21 cellular contexts compared by ENCODE assay signal in genomic region chr19:45005787-45006186, GRCh38. TPM values are rescaled to one million over a fixed set of nuclear protein-coding genes. Genes with fewer than 3 reads are reported as not detected.
DNase-seq lines count a peak whose midpoint lies in the region; ATAC-seq and TF ChIP-seq lines count a peak whose summit lies in the region.
"Had no signal": no experiment of that assay in that cellular context is flagged by ENCODE, and none has a peak within 500 bp of the region (broad histone marks: within the 10 kb centered on the region; RNA-seq: fewer than 3 reads in every experiment).

No MANE protein-coding gene starts in this region.

- H3F3A ChIP-seq in OCI-LY1 (ENCODE audit: insufficient read depth, low read length): no peaks in the 10 kb centered on the region

- peaks cover 18% of the 10 kb centered on the region for H3K4me1 Mint-ChIP-seq in central memory CD8-positive, alpha-beta T cell

- H3K36me3 Mint-ChIP-seq in central memory CD8-positive, alpha-beta T cell (ENCODE audit: insufficient read depth): peaks cover 60% of the 10 kb centered on the region

- 45 to 59% (median 51%) methylated on average over 9 of the region's 9 CpGs for WGBS in stomach, 5 donors
- WGBS in right lobe of liver (ENCODE audit: insufficient coverage, low coverage, low lambda C conversion rate, missing lambda C conversion rate): 88% methylated on average over 6 of the region's 9 CpGs
- WGBS in aorta, 2 donors: 89 to 92% methylated on average over 9 of the region's 9 CpGs

- ATAC-seq in central memory CD8-positive, alpha-beta T cell (replicated peaks; ENCODE audit: extremely low read depth, poor library complexity, severe bottlenecking): no peak
- no peak for ATAC-seq in right lobe of liver
- ATAC-seq in aorta (ENCODE audit: low FRiP score): no peak
- ATAC-seq: GM12878 had no signal

- H3K9me3 Mint-ChIP-seq in central memory CD8-positive, alpha-beta T cell: no peaks in the 10 kb centered on the region
- H3K9me3 Mint-ChIP-seq: H9, IgD-negative memory B cell had no signal

- H3K27ac ChIP-seq in OCI-LY1 (ENCODE audit: low read depth, low read length, poor library complexity, severe bottlenecking) (peak overlapping the region; percentile 75), muscle layer of duodenum (ENCODE audit: low read length) (peak overlapping the region; percentile 23), stomach (peak overlapping the region; percentile 43 to 81 (median 54)), right lobe of liver (no peak overlapping the region), aorta (ENCODE audit: low read depth in 1 of 2, low read length in 2 of 2) (no peak overlapping the region)
- H3K27ac ChIP-seq: SJCRH30 had no signal

- H4K20me1 ChIP-seq in OCI-LY1 (ENCODE audit: insufficient read depth, low read length): no peaks in the 10 kb centered on the region

- H3K9me3 ChIP-seq in OCI-LY1 (ENCODE audit: low read length): no peaks in the 10 kb centered on the region
- H3K9me3 ChIP-seq in muscle layer of duodenum (ENCODE audit: control insufficient read depth in 1 of 2, low read length in 2 of 2): no peaks in the 10 kb centered on the region
- no peaks in the 10 kb centered on the region for H3K9me3 ChIP-seq in stomach
- H3K9me3 ChIP-seq in right lobe of liver: no peaks in the 10 kb centered on the region
- H3K9me3 ChIP-seq in aorta (ENCODE audit: control insufficient read depth, low read length): no peaks in the 10 kb centered on the region
- H3K9me3 ChIP-seq: SJCRH30 had no signal

- no peaks in the 10 kb centered on the region for H3K27me3 Mint-ChIP-seq in central memory CD8-positive, alpha-beta T cell
- H3K27me3 Mint-ChIP-seq: IgD-negative memory B cell had no signal

- H3K4me3 ChIP-seq in OCI-LY1 (ENCODE audit: low read depth, low read length, poor library complexity, severe bottlenecking): no peak overlapping the region
- H3K4me3 ChIP-seq in muscle layer of duodenum (ENCODE audit: low read depth in 1 of 2, low read length in 2 of 2): no peak overlapping the region
- no peak overlapping the region for H3K4me3 ChIP-seq in stomach
- no peak overlapping the region for H3K4me3 ChIP-seq in right lobe of liver
- H3K4me3 ChIP-seq in aorta (ENCODE audit: low read length in 2 of 2): no peak overlapping the region
- H3K4me3 ChIP-seq: GM12878, SJCRH30 had no signal

- TF ChIP-seq POLR2A in stomach (IDR thresholded peaks at IDR 0.05) (no peak), right lobe of liver (IDR thresholded peaks at IDR 0.05) (no peak)

- no peak for DNase-seq in central memory CD8-positive, alpha-beta T cell (ENCODE audit: low spot score in 2 of 2)
- DNase-seq in stomach (peak; percentile 79), right lobe of liver (no peak), aorta (no peak)
- no peak for DNase-seq in activated CD4-positive, alpha-beta T cell treated with anti-CD3 and anti-CD28 coated beads for 48 hours
- DNase-seq: DMS 273 treated with DMSO at 0.1 percent for 48 hours, H9, NCI-H1417 treated with DMSO at 0.1 percent for 48 hours, NCI-H2029, NCI-H2171 treated with DMSO at 0.1 percent for 48 hours, NCI-H510A, SJCRH30 had no signal

- peak overlapping the region; percentile 23 for H3K4me3 Mint-ChIP-seq in central memory CD8-positive, alpha-beta T cell
- H3K4me3 Mint-ChIP-seq: H9 had no signal

- no peak for TF ChIP-seq EP300 in stomach (IDR thresholded peaks at IDR 0.05)

- no peak for TF ChIP-seq CTCF in OCI-LY1 (IDR thresholded peaks at IDR 0.05; ENCODE audit: low read length)
- no peak for TF ChIP-seq CTCF in stomach (IDR thresholded peaks at IDR 0.05)
- TF ChIP-seq CTCF in right lobe of liver (IDR thresholded peaks at IDR 0.05): no peak

- H3K9ac ChIP-seq in OCI-LY1 (ENCODE audit: low read length): no peak overlapping the region

- intact Hi-C loops in stomach (cut with DNase I; ENCODE audit: low total_unique reads): no loop called here
- intact Hi-C loops in right lobe of liver (cut with DNase I): no loop called here
- intact Hi-C loops in aorta (cut with DNase I): no loop called here

- peak overlapping the region; percentile 88 for H3K27ac Mint-ChIP-seq in central memory CD8-positive, alpha-beta T cell (ENCODE audit: low read depth)

- H3K79me2 ChIP-seq in OCI-LY1 (ENCODE audit: insufficient read depth, low read length): no peaks in the 10 kb centered on the region

- H3K4me1 ChIP-seq in OCI-LY1 (ENCODE audit: insufficient read depth, low read length, severe bottlenecking) (peaks cover 75% of the 10 kb centered on the region), muscle layer of duodenum (ENCODE audit: control insufficient read depth in 1 of 2, insufficient read depth in 2 of 2, low read length in 2 of 2) (peaks cover 0 to 6% of the 10 kb centered on the region in 2 donors), stomach (peaks cover 5 to 44% (median 22%) of the 10 kb centered on the region in 4 donors), right lobe of liver (no peaks in the 10 kb centered on the region), aorta (ENCODE audit: control insufficient read depth in 1 of 2, insufficient read depth in 2 of 2, low read length in 2 of 2) (no peaks in the 10 kb centered on the region)

- H3K36me3 ChIP-seq in OCI-LY1 (ENCODE audit: insufficient read depth, low read length) (peaks cover 30% of the 10 kb centered on the region; the same call in 1 of the 2 replicates), muscle layer of duodenum (ENCODE audit: control insufficient read depth in 1 of 2, insufficient read depth in 2 of 2, low read length in 2 of 2) (peaks cover 3% of the 10 kb centered on the region in 2 donors), stomach (peaks cover 7 to 53% (median 37%) of the 10 kb centered on the region in 4 donors), right lobe of liver (no peaks in the 10 kb centered on the region), aorta (ENCODE audit: control insufficient read depth in 1 of 2, insufficient read depth in 2 of 2, low read length in 1 of 2) (no peaks in the 10 kb centered on the region)
- H3K36me3 ChIP-seq: SJCRH30 had no signal

- no peak overlapping the region for H3K4me2 ChIP-seq in OCI-LY1 (ENCODE audit: low read length)

- no peaks in the 10 kb centered on the region for H3K9me2 ChIP-seq in OCI-LY1 (ENCODE audit: low read depth, low read length)

- no peak overlapping the region for H2AFZ ChIP-seq in OCI-LY1 (ENCODE audit: low read length)

- H3K27me3 ChIP-seq in OCI-LY1 (ENCODE audit: insufficient read depth, low read length) (no peaks in the 10 kb centered on the region), muscle layer of duodenum (ENCODE audit: low read depth, low read length) (no peaks in the 10 kb centered on the region), stomach (no peaks in the 10 kb centered on the region), right lobe of liver (no peaks in the 10 kb centered on the region), aorta (ENCODE audit: control insufficient read depth in 1 of 2, insufficient read depth in 2 of 2, low read length in 1 of 2) (no peaks in the 10 kb centered on the region)
- H3K27me3 ChIP-seq: SJCRH30 had no signal

RNA-seq across cellular contexts. Expression of gene RELB, which starts 4.5 kb away (rescaled TPM):
- total RNA-seq in stomach (10 to 100 TPM in 2 of 5 donors, 1 to 10 TPM in 2, not detected in 1; 3.2 to 33.5 (median 10.2) TPM), right lobe of liver (10 to 100 TPM in 1 of 6 experiments, 1 to 10 TPM in 5; 1.2 to 21.4 (median 7.2) TPM), aorta (10 to 100 TPM; 20.2 to 30.0 TPM)
- polyA plus RNA-seq in stomach (10 to 100 TPM in 2 of 3 donors, 1 to 10 TPM in 1; 9.8 to 27.0 (median 14.9) TPM), aorta (10 to 100 TPM in 1 of 2 donors, 1 to 10 TPM in 1; 7.0 to 10.6 TPM)

RNA-seq across cellular contexts. Expression of gene CLASRP, which starts 33.1 kb away (rescaled TPM):
- total RNA-seq in stomach: 100 to 1,000 TPM in 3 of 5 donors, 10 to 100 TPM in 2; 27.0 to 491 (median 274) TPM
- polyA plus RNA-seq in stomach: 100 to 1,000 TPM in 1 of 3 donors, 10 to 100 TPM in 2; 47.7 to 131 (median 86.6) TPM
- total RNA-seq in right lobe of liver: 10 to 100 TPM; 30.5 to 66.8 (median 44.8) TPM
- 100 to 1,000 TPM in 1 of 2 donors, 10 to 100 TPM in 1; 79.9 to 105 TPM for total RNA-seq in aorta
- polyA plus RNA-seq in aorta: 100 to 1,000 TPM in 1 of 2 donors, 10 to 100 TPM in 1; 18.2 to 209 TPM

RNA-seq across cellular contexts. Expression of gene CLPTM1, which starts 50.6 kb away (rescaled TPM):
- total RNA-seq in stomach (100 to 1,000 TPM in 2 of 5 donors, 10 to 100 TPM in 3; 39.3 to 152 (median 86.6) TPM), right lobe of liver (10 to 100 TPM; 78.7 to 90.6 (median 83.9) TPM), aorta (10 to 100 TPM; 70.6 to 72.5 TPM)
- polyA plus RNA-seq in stomach (10 to 100 TPM; 43.4 to 73.3 (median 60.1) TPM), aorta (10 to 100 TPM; 25.7 to 81.4 TPM)

RNA-seq across cellular contexts. Expression of gene APOC2, which starts 59.9 kb away (rescaled TPM):
- total RNA-seq in stomach (10 to 100 TPM in 1 of 5 donors, not detected in 4; 16.8 TPM), right lobe of liver (1,000 to 10,000 TPM; 1,740 to 7,868 (median 2,043) TPM), aorta (1 to 10 TPM; 1.2 to 1.5 TPM)
- polyA plus RNA-seq in stomach (1 to 10 TPM in 1 of 3 donors, under 1 TPM in 1, not detected in 1; 0.75 to 2.5 TPM), aorta (10 to 100 TPM in 1 of 2 donors, not detected in 1; 18.8 TPM)
- total RNA-seq: GM12878, H9, HT-29, LHCN-M2, RPMI7951, SJCRH30 had no signal
- polyA plus RNA-seq: AG04450, BJ, IgD-negative memory B cell had no signal

Comparison
In these comparisons a context has a peak if more than half of its experiments do, and no peak if none do; other contexts are left out.
1. H3K27ac ChIP-seq: peak in OCI-LY1 (single experiment), muscle layer of duodenum (single experiment) and stomach (5 of 5); none in right lobe of liver (0 of 3) and aorta (0 of 2).